ENCODE assay signal across 1 cellular context in the genomic region with DNA sequence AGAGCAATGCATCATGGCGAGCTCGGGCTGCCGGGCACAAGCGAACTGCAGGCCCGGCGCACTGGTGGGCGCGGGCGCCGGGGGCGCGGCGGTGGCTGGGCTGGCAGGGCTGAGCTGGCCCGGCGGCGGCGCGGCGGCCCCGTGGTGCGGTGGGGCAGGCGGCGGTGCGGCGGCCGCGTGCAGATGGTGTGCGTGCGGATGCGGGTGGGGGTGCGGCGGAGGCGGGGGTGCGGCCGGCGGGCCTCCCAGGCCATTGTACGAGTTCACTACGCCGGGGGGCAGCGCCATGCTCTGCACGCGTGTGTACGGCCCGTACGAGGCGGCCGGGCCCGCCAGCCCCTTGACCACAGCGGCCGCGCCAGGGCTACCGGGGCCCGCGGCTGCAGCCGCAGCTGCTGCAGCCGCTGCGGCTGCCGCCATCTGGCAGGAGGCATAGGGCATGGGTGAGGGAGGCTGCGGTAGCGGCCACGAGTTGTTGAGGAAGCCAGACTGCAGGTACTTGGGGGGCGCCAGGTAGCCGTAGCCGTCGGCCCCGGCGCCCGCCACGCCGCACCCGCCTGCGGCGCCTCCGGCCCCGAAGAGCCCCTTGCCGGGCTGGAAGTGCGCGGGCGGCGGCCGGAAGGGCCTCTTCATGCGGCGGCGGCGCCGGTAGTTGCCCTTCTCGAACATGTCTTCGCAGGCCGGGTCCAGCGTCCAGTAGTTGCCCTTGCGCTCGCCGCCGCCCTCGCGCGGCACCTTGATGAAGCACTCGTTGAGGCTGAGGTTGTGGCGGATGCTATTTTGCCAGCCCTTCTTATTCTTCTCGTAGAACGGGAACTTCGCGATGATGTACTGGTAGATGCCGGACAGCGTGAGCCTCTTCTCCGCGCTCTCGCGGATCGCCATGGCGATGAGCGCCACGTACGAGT.
TF ChIP-seq lines count a peak whose summit lies in the region.

No MANE protein-coding gene starts in this region.

TF ChIP-seq in endothelial cell of umbilical vein, 7 proteins besides CTCF, POLR2A, EP300 and RAD21:
- TF ChIP-seq GATA2 (IDR thresholded peaks at IDR 0.05; ENCODE audit: insufficient read depth, insufficient read length, low read depth, low read length) (no peak), JUN (IDR thresholded peaks at IDR 0.05; ENCODE audit: borderline replicate concordance, insufficient read depth, insufficient read length, low read depth) (no peak), POLR2AphosphoS5 (IDR thresholded peaks at IDR 0.05; ENCODE audit: insufficient read depth, low read depth, low read length) (no peak), EZH2 (IDR thresholded peaks at IDR 0.05; ENCODE audit: borderline replicate concordance, low read depth, low read length, severe bottlenecking) (peak; percentile 86), MYC (IDR thresholded peaks at IDR 0.05; ENCODE audit: low read depth, low read length) (no peak), FOS (IDR thresholded peaks at IDR 0.05; ENCODE audit: borderline replicate concordance, insufficient read depth, low read length) (no peak)
- TF ChIP-seq, protein P1, sequence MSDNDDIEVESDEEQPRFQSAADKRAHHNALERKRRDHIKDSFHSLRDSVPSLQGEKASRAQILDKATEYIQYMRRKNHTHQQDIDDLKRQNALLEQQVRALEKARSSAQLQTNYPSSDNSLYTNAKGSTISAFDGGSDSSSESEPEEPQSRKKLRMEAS (IDR thresholded peaks at IDR 0.05; ENCODE audit: insufficient read depth, insufficient read length) = no peak
